ENCODE assay signal across 21 cellular contexts in genomic region chr11:1990872-1991578, GRCh38. TPM values are rescaled to one million over a fixed set of nuclear protein-coding genes. Genes with fewer than 3 reads are reported as not detected.
"Had no signal": no experiment of that assay in that cellular context is flagged by ENCODE, and none has a peak within 500 bp of the region (broad histone marks: within the 10 kb centered on the region; RNA-seq: fewer than 3 reads in every experiment).

No MANE protein-coding gene starts in this region.

- H2AFZ ChIP-seq: neural progenitor cell had no signal

- H3K4me2 ChIP-seq: neural progenitor cell had no signal

- H3K4me1 ChIP-seq: lower lobe of right lung, neural progenitor cell, tibial artery had no signal

- ATAC-seq: activated CD4-positive, alpha-beta T cell treated with anti-CD3 and anti-CD28 coated beads for 36 hours; lower lobe of right lung; WTC11 had no signal

- H3K36me3 ChIP-seq: lower lobe of right lung, neural progenitor cell, tibial artery had no signal

- H3K27me3 ChIP-seq: neural progenitor cell, tibial artery had no signal

- H3K27ac ChIP-seq: lower lobe of right lung, neural progenitor cell, tibial artery had no signal

- H3K9me3 ChIP-seq: lower lobe of right lung, tibial artery had no signal

- DNase-seq: activated CD4-positive, alpha-beta T cell treated with anti-CD3 and anti-CD28 coated beads for 36 hours; activated CD4-positive, alpha-beta T cell treated with anti-CD3 and anti-CD28 coated beads, Interleukin-2, amount 50 U/mL, for 4 hours; activated CD8-positive, alpha-beta memory T cell treated with anti-CD3 and anti-CD28 coated beads for 24 hours; activated CD8-positive, alpha-beta memory T cell treated with anti-CD3 and anti-CD28 coated beads, Interleukin-2, amount 50 U/mL, for 4 hours; activated naive CD4-positive, alpha-beta T cell treated with Interleukin-2 at 50 U/mL for 16 hours; activated T-cell treated with anti-CD3 and anti-CD28 coated beads, Interleukin-2, amount 50 U/mL, for 24 hours; amygdala; caudate nucleus; dermis blood vessel endothelial cell; effector memory CD4-positive, alpha-beta T cell; foreskin melanocyte; lower lobe of right lung; mesendoderm; naive B cell; stimulated activated CD4-positive, alpha-beta T cell treated with anti-CD3 and anti-CD28 coated beads, Interleukin-12 subunit alpha, Interleukin-12 subunit beta, amount 100 ng/mL, for 4 hours; stimulated activated CD4-positive, alpha-beta T cell treated with anti-CD3 and anti-CD28 coated beads, Interleukin-1b, Interleukin-23, amount 100 ng/mL, for 48 hours; substantia nigra; T1000 had no signal

- H3K9ac ChIP-seq: neural progenitor cell had no signal

- H3K4me3 ChIP-seq: lower lobe of right lung, neural progenitor cell, tibial artery had no signal

RNA-seq across cellular contexts. Expression of gene H19, which starts 6.6 kb away (rescaled TPM):
- total RNA-seq: activated CD4-positive, alpha-beta T cell treated with anti-CD3 and anti-CD28 coated beads for 36 hours had no signal
